In genomic region chr9:96665789-96666188, GRCh38 we compare ENCODE assay signal across 20 cellular contexts. TPM values are rescaled to one million over a fixed set of nuclear protein-coding genes. Genes with fewer than 3 reads are reported as not detected.
DNase-seq lines count a peak whose midpoint lies in the region; ATAC-seq and TF ChIP-seq lines count a peak whose summit lies in the region.
"Had no signal": no experiment of that assay in that cellular context is flagged by ENCODE, and none has a peak within 500 bp of the region (broad histone marks: within the 10 kb centered on the region; RNA-seq: fewer than 3 reads in every experiment).

No MANE protein-coding gene starts in this region.

- CTCF ChIA-PET in mammary epithelial cell (lab: Charles Lee; ENCODE audit: low non-redundant PET), result no interaction called here
- CTCF ChIA-PET in IMR-90 (lab: Yijun Ruan, JAX), result interaction anchor here (1.7 to 2.0 kb wide), 2 partner anchors 223 to 348 kb away, joined by 4 to 6 read pairs; no protein-coding TSS in a partner anchor

- in situ Hi-C loops in mammary epithelial cell (cut with MboI; ENCODE audit: low sequenced_read_pairs in 2 of 2), result loop anchor here in 1 of 2 donors (25.0 kb wide), 1 partner anchor 228 kb away; no protein-coding TSS in a partner anchor
- in situ Hi-C loops in IMR-90 (cut with MboI; ENCODE audit: low sequenced_read_pairs), result loop anchor here (5.0 kb wide), 1 partner anchor 338 kb away; no protein-coding TSS in a partner anchor

- H4K91ac ChIP-seq in IMR-90 (ENCODE audit: insufficient read depth, low read depth, low read length), result no peak overlapping the region

- H2BK5ac ChIP-seq in IMR-90 (ENCODE audit: low read depth, low read length, poor library complexity, severe bottlenecking), result no peak overlapping the region

- BruUV-seq in mammary epithelial cell (replicated peaks; lab: Mats Ljungman, UMichigan), result no TSS peak
- no TSS peak for BruUV-seq in IMR-90 (replicated peaks; lab: Mats Ljungman, UMichigan)

- no peaks in the 10 kb centered on the region for H3K79me2 ChIP-seq in mammary epithelial cell (ENCODE audit: insufficient read depth, low read length)

- dilution Hi-C loops in mammary epithelial cell (cut with HindIII; ENCODE audit: low sequenced_read_pairs) (no loop called here), IMR-90 (cut with HindIII; ENCODE audit: low sequenced_read_pairs, unreplicated experiment) (no loop called here)

- no peak overlapping the region for H2BK15ac ChIP-seq in IMR-90 (ENCODE audit: low read depth, low read length)

- no peak overlapping the region for H3K23ac ChIP-seq in IMR-90 (ENCODE audit: low read depth, low read length)

- no peak overlapping the region for H4K5ac ChIP-seq in IMR-90 (ENCODE audit: low read depth, low read length)

- no peaks in the 10 kb centered on the region for H3K9me3 ChIP-seq in mammary epithelial cell (replicated peaks; ENCODE audit: insufficient read depth, low read length)
- no peaks in the 10 kb centered on the region for H3K9me3 ChIP-seq in breast epithelium
- H3K9me3 ChIP-seq in IMR-90 (ENCODE audit: control insufficient read depth, insufficient read depth, low read length), result no peaks in the 10 kb centered on the region
- H3K9me3 ChIP-seq in endodermal cell (ENCODE audit: control insufficient read depth, low read length), result peaks cover 9% of the 10 kb centered on the region
- H3K9me3 ChIP-seq: SJCRH30 had no signal

- intact Hi-C loops in mammary epithelial cell (cut with micrococcal nuclease) (loop anchor here (1.0 to 10.0 kb wide), 4 partner anchors 223 to 941 kb away; no protein-coding TSS in a partner anchor), breast epithelium (cut with DNase I; ENCODE audit: low total_unique reads) (no loop called here), IMR-90 (cut with micrococcal nuclease) (loop anchor here (1.0 to 5.0 kb wide), 2 partner anchors 213 to 338 kb away; partner anchors contain the start of gene HABP4)

- H3K14ac ChIP-seq in IMR-90 (replicated peaks; ENCODE audit: low read depth, low read length), result no peak overlapping the region

- H3K36me3 ChIP-seq in mammary epithelial cell (ENCODE audit: insufficient read depth, low read length), result no peaks in the 10 kb centered on the region
- no peaks in the 10 kb centered on the region for H3K36me3 ChIP-seq in breast epithelium
- H3K36me3 ChIP-seq in IMR-90 (ENCODE audit: control insufficient read depth, insufficient read depth, low read length), result no peaks in the 10 kb centered on the region
- no peaks in the 10 kb centered on the region for H3K36me3 ChIP-seq in endodermal cell (ENCODE audit: control insufficient read depth, insufficient read depth, low read length)
- H3K36me3 ChIP-seq: BLaER1 treated with 17β-estradiol and CSF1 and Interleukin-3, amounts not matched to agents 10 nM and 100 nM; SJCRH30 had no signal

- H3K4me2 ChIP-seq in mammary epithelial cell (ENCODE audit: insufficient read depth, low read depth, low read length) (no peak overlapping the region), IMR-90 (ENCODE audit: low read depth, low read length) (no peak overlapping the region)
- H3K4me2 ChIP-seq: BLaER1 treated with 17β-estradiol and CSF1 and Interleukin-3, amounts not matched to agents 10 nM and 100 nM; KMS-11 had no signal

- H3K79me1 ChIP-seq in IMR-90 (ENCODE audit: low read depth in 1 of 2, low read length in 2 of 2), result no peaks in the 10 kb centered on the region

- H3K27me3 Mint-ChIP-seq in endodermal cell (ENCODE audit: insufficient read depth), result no peaks in the 10 kb centered on the region
- H3K27me3 Mint-ChIP-seq in progenitor cell of endocrine pancreas, result no peaks in the 10 kb centered on the region

- H3K27me3 ChIP-seq in mammary epithelial cell (ENCODE audit: insufficient read depth, low read length), result no peaks in the 10 kb centered on the region
- no peaks in the 10 kb centered on the region for H3K27me3 ChIP-seq in breast epithelium
- no peaks in the 10 kb centered on the region for H3K27me3 ChIP-seq in IMR-90 (ENCODE audit: control insufficient read depth, insufficient read depth, low read length)
- H3K27me3 ChIP-seq in endodermal cell (ENCODE audit: control insufficient read depth, insufficient read depth, low read length, poor library complexity, severe bottlenecking), result no peaks in the 10 kb centered on the region
- H3K27me3 ChIP-seq: BLaER1 treated with 17β-estradiol and CSF1 and Interleukin-3, amounts not matched to agents 10 nM and 100 nM; SJCRH30 had no signal

- H3K56ac ChIP-seq in IMR-90 (ENCODE audit: extremely low read depth, insufficient read depth, low read length), result no peak overlapping the region

- H2AK5ac ChIP-seq in IMR-90 (ENCODE audit: low read depth, low read length), result no peak overlapping the region

- no peak overlapping the region for H4K8ac ChIP-seq in IMR-90 (ENCODE audit: low read depth in 2 of 2, low read length in 2 of 2)

- no peak overlapping the region for H2BK20ac ChIP-seq in IMR-90 (ENCODE audit: low read depth, low read length)

- TF ChIP-seq CTCF in mammary epithelial cell (conservative IDR thresholded peaks at IDR 0.05 in 1 of 2, IDR thresholded peaks at IDR 0.05 in 1 of 2; ENCODE audit: extremely low read depth in 1 of 2, insufficient read depth in 1 of 2, low read depth in 1 of 2, low read length in 2 of 2) (no peak), breast epithelium (IDR thresholded peaks at IDR 0.05) (no peak), IMR-90 (conservative IDR thresholded peaks at IDR 0.05; ENCODE audit: low read depth, low read length) (no peak), endodermal cell (conservative IDR thresholded peaks at IDR 0.05) (no peak), progenitor cell of endocrine pancreas (IDR thresholded peaks at IDR 0.05; ENCODE audit: unreplicated experiment) (no peak)

- ATAC-seq in IMR-90 (ENCODE audit: low read depth), result no peak

- H3K4me3 ChIP-seq in mammary epithelial cell (replicated peaks in 1 of 3; ENCODE audit: insufficient read depth in 1 of 3, low read depth in 2 of 3, low read length in 3 of 3), result no peak overlapping the region
- H3K4me3 ChIP-seq in breast epithelium, result no peak overlapping the region
- H3K4me3 ChIP-seq in IMR-90 (ENCODE audit: insufficient read depth, low read depth, low read length), result no peak overlapping the region
- H3K4me3 ChIP-seq in endodermal cell (ENCODE audit: low read length), result no peak overlapping the region
- H3K4me3 ChIP-seq: BLaER1 treated with 17β-estradiol and CSF1 and Interleukin-3, amounts not matched to agents 10 nM and 100 nM; SJCRH30 had no signal

- WGBS in mammary epithelial cell (ENCODE audit: low coverage, missing lambda C conversion rate), result 73% methylated on average over 6 of the region's 6 CpGs
- WGBS in IMR-90 (ENCODE audit: extremely low coverage in 2 of 2, insufficient read length in 1 of 2), 2 experiments, result 80% methylated on average over 1 of the region's 6 CpGs; no CpG with 5 or more reads in 1 of the 2 experiments
- WGBS in endodermal cell (ENCODE audit: insufficient coverage in 1 of 2, insufficient read length in 1 of 2), 2 experiments, result 93 to 100% methylated on average over 4 to 6 of the region's 6 CpGs

- H3K4me3 Mint-ChIP-seq in endodermal cell, result no peak overlapping the region
- H3K4me3 Mint-ChIP-seq in progenitor cell of endocrine pancreas (ENCODE audit: low read depth), result no peak overlapping the region
- H3K4me3 Mint-ChIP-seq: CD4-positive, alpha-beta memory T cell; H9 had no signal

- no peak overlapping the region for H3K18ac ChIP-seq in IMR-90 (ENCODE audit: low read depth, low read length)

- no peak overlapping the region for H2BK120ac ChIP-seq in IMR-90 (ENCODE audit: low read depth, low read length)

- H4K20me1 ChIP-seq in mammary epithelial cell (ENCODE audit: insufficient read depth, low read length) (no peaks in the 10 kb centered on the region), IMR-90 (ENCODE audit: insufficient read depth, low read length) (no peaks in the 10 kb centered on the region)
- H4K20me1 ChIP-seq: BLaER1 treated with 17β-estradiol and CSF1 and Interleukin-3, amounts not matched to agents 10 nM and 100 nM had no signal

- no peak for TF ChIP-seq POLR2A in breast epithelium (IDR thresholded peaks at IDR 0.05)
- no peak for TF ChIP-seq POLR2A in IMR-90 (IDR thresholded peaks at IDR 0.05; ENCODE audit: low read depth, low read length)

- H3K9me1 ChIP-seq in IMR-90 (ENCODE audit: insufficient read depth, low read length), result peaks cover 4% of the 10 kb centered on the region

- H3K9me3 Mint-ChIP-seq in endodermal cell (peaks cover 18% of the 10 kb centered on the region), progenitor cell of endocrine pancreas (ENCODE audit: low read depth) (no peaks in the 10 kb centered on the region)
- H3K9me3 Mint-ChIP-seq: CD4-positive, alpha-beta memory T cell had no signal

- no peak overlapping the region for H3K9ac ChIP-seq in mammary epithelial cell (ENCODE audit: insufficient read depth, low read length)
- no peak overlapping the region for H3K9ac ChIP-seq in IMR-90 (ENCODE audit: low read depth, low read length)
- no peak overlapping the region for H3K9ac ChIP-seq in endodermal cell (ENCODE audit: extremely low read depth, low read length, poor library complexity, severe bottlenecking)
- H3K9ac ChIP-seq: BLaER1 treated with 17β-estradiol and CSF1 and Interleukin-3, amounts not matched to agents 10 nM and 100 nM; KMS-11 had no signal

- H2AFZ ChIP-seq in mammary epithelial cell (ENCODE audit: low read depth, low read length), result peak overlapping the region; percentile 7
- H2AFZ ChIP-seq in IMR-90 (replicated peaks; ENCODE audit: low read length, poor library complexity), result no peak overlapping the region

- H2AK9ac ChIP-seq in IMR-90 (replicated peaks; ENCODE audit: low read depth, low read length, poor library complexity), result no peak overlapping the region

- H3K36me3 Mint-ChIP-seq in endodermal cell (ENCODE audit: low read depth), result no peaks in the 10 kb centered on the region
- H3K36me3 Mint-ChIP-seq in progenitor cell of endocrine pancreas (ENCODE audit: insufficient read depth), result no peaks in the 10 kb centered on the region
- H3K36me3 Mint-ChIP-seq: CD4-positive, alpha-beta memory T cell had no signal

- no peaks in the 10 kb centered on the region for H3K4me1 ChIP-seq in mammary epithelial cell (ENCODE audit: insufficient read depth, low read length)
- H3K4me1 ChIP-seq in breast epithelium, result no peaks in the 10 kb centered on the region
- no peaks in the 10 kb centered on the region for H3K4me1 ChIP-seq in IMR-90 (ENCODE audit: control insufficient read depth, insufficient read depth, low read length)
- no peaks in the 10 kb centered on the region for H3K4me1 ChIP-seq in endodermal cell (ENCODE audit: control insufficient read depth, insufficient read depth, low read length)
- H3K4me1 ChIP-seq: BLaER1 treated with 17β-estradiol and CSF1 and Interleukin-3, amounts not matched to agents 10 nM and 100 nM; SJCRH30 had no signal

- no peak overlapping the region for H3K27ac ChIP-seq in mammary epithelial cell (ENCODE audit: insufficient read depth, low read depth, low read length)
- H3K27ac ChIP-seq in breast epithelium, result no peak overlapping the region
- H3K27ac ChIP-seq in IMR-90 (ENCODE audit: insufficient read depth, low read length), result no peak overlapping the region
- H3K27ac ChIP-seq in endodermal cell (ENCODE audit: low read depth, low read length), result no peak overlapping the region
- H3K27ac ChIP-seq: KMS-11, SJCRH30 had no signal

- no peak overlapping the region for H3K4ac ChIP-seq in IMR-90 (ENCODE audit: low read depth, low read length)

- H3K4me1 Mint-ChIP-seq in endodermal cell (no peaks in the 10 kb centered on the region), progenitor cell of endocrine pancreas (ENCODE audit: low read depth) (no peaks in the 10 kb centered on the region)

- no peak for TF ChIP-seq RAD21 in IMR-90 (IDR thresholded peaks at IDR 0.05; ENCODE audit: low read length)

- H3K27ac Mint-ChIP-seq in endodermal cell (peak overlapping the region; percentile 4), progenitor cell of endocrine pancreas (no peak overlapping the region)
- H3K27ac Mint-ChIP-seq: H9 had no signal

- POLR2A ChIA-PET in IMR-90 (lab: Charles Lee; ENCODE audit: unreplicated experiment), result no interaction called here

- no peak for DNase-seq in mammary epithelial cell
- DNase-seq in breast epithelium (ENCODE audit: low spot score in 2 of 2), result no peak
- no peak for DNase-seq in IMR-90
- DNase-seq in endodermal cell, result peak; percentile 22
- no peak for DNase-seq in progenitor cell of endocrine pancreas (ENCODE audit: low spot score, unreplicated experiment)
- DNase-seq in superior temporal gyrus (ENCODE audit: extremely low spot score), result no peak
- no peak for DNase-seq in NCI-H146 (lab: John Stamatoyannopoulos, UW)
- DNase-seq: ACHN; CD4-positive, alpha-beta memory T cell; DND-41; NCI-H1092 treated with DMSO at 0.1 percent for 48 hours; NCI-H1436 treated with DMSO at 0.1 percent for 48 hours; NCI-H2029; NCI-H446 treated with DMSO at 0.1 percent for 48 hours; NCI-H774; SJCRH30 had no signal

RNA-seq across cellular contexts. Expression of gene PRXL2C, which starts 10.7 kb away (rescaled TPM):
- 10 to 100 TPM; 13.0 to 14.3 TPM for total RNA-seq in mammary epithelial cell
- polyA plus RNA-seq in mammary epithelial cell, result 6.6 TPM
- polyA minus RNA-seq in mammary epithelial cell, result 8.0 TPM
- total RNA-seq in breast epithelium, result 10 to 100 TPM; 14.3 to 26.1 (median 16.1) TPM
- total RNA-seq in IMR-90 (2012; rRNA removed), result 9.0 and 10.0 TPM in 2 replicates
- polyA plus RNA-seq in IMR-90 (2012; rRNA removed), result 2.7 and 2.9 TPM in 2 replicates
- polyA plus RNA-seq in IMR-90 (2012; cell fraction: cytosol; rRNA removed), result 0.87 and 1.8 TPM in 2 replicates
- polyA plus RNA-seq in IMR-90 (2012; cell fraction: nucleus; rRNA removed; ENCODE audit: low replicate concordance), result 0.75 and 1.3 TPM in 2 replicates
- total RNA-seq in endodermal cell, result 1 to 10 TPM; 2.5 to 4.9 TPM
- 2.9 TPM for polyA plus RNA-seq in endodermal cell (2013, experiment 1 of 2)
- 3.2 TPM for polyA plus RNA-seq in endodermal cell (2013, experiment 2 of 2)
- total RNA-seq in progenitor cell of endocrine pancreas, result 4.8 and 6.2 TPM in 2 replicates
- total RNA-seq: OCI-LY7 had no signal

RNA-seq across cellular contexts. Expression of gene CDC14B, which starts 46.1 kb away (rescaled TPM):
- total RNA-seq in mammary epithelial cell (10 to 100 TPM in 1 of 2 donors, 1 to 10 TPM in 1; 9.4 to 14.5 TPM), breast epithelium (10 to 100 TPM; 22.0 to 33.4 (median 23.9) TPM), IMR-90 (2012; rRNA removed) (24.7 and 26.3 TPM in 2 replicates), endodermal cell (10 to 100 TPM; 47.5 to 48.3 TPM), progenitor cell of endocrine pancreas (46.2 and 53.2 TPM in 2 replicates)
- polyA plus RNA-seq in mammary epithelial cell (5.2 TPM), IMR-90 (2012; rRNA removed) (8.6 and 9.7 TPM in 2 replicates)
- 8.0 TPM for polyA minus RNA-seq in mammary epithelial cell
- polyA plus RNA-seq in IMR-90 (2012; cell fraction: cytosol; rRNA removed), result 3.8 and 5.8 TPM in 2 replicates
- 5.9 and 22.5 TPM in 2 replicates for polyA plus RNA-seq in IMR-90 (2012; cell fraction: nucleus; rRNA removed; ENCODE audit: low replicate concordance)
- polyA plus RNA-seq in endodermal cell (2013, experiment 1 of 2), result 16.4 TPM
- 17.9 TPM for polyA plus RNA-seq in endodermal cell (2013, experiment 2 of 2)
